In the genomic region with DNA sequence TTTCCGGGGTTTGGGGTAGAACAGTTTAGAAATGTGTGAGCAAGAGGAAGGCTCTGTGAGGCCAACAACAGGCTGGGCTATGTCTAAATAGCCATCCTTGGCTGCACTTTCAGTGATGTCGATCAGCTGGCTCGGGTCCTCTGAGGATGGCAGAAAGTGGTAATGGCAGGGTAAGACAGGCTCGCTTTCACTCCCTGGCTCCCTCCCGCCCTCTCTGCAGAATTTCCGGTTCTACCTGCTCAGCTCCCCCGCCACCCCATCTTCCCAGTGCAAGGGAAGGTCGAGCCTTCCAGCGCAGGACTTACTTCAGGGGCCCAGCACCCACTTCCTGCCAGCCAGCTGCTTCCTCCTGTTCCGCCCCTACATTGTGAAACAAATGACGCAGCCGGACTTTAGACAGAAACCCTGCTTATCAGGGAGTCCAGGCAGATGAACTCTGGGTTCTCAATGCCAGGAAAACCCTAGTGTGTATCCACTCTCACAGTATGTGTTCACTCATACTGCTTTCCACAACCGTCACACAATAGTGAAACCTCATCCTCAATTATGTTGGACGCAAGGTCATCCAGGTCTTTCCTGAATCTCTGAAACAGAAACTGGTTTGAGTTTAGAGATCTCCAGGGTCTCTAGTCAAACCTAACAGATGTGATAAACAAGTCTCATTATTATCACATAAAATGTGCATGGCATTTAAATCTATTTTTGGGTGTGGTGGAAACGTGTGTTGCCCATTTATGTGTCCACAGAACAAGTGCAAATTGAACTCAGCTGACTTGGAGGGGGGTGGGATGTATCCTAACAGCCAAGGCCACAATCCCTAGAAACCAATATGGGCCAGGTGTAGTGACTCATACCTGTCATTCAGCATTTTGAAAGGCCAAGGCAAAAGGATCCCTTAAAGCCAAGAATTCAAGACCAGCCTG, we compare ENCODE assay signal across 8 cellular contexts. TPM values are rescaled to one million over a fixed set of nuclear protein-coding genes. Genes with fewer than 3 reads are reported as not detected.
A peak's percentile ranks its signal among the peaks of the same experiment; 100 is the strongest.
DNase-seq lines count a peak whose midpoint lies in the region; TF ChIP-seq lines count a peak whose summit lies in the region.

No MANE protein-coding gene starts in this region.

- no peak overlapping the region for H2BK20ac ChIP-seq in H9 (ENCODE audit: low read depth, low read length, poor library complexity, severe bottlenecking)

- peak overlapping the region; percentile 22 to 54; a peak in 4 of 5 replicates for H3K4me3 Mint-ChIP-seq in H9

- H3K9me3 ChIP-seq in H9 (ENCODE audit: control insufficient read depth, low read depth, low read length) (no peaks in the 10 kb centered on the region), MG63 (no peaks in the 10 kb centered on the region)
- H3K9me3 ChIP-seq in effector memory CD4-positive, alpha-beta T cell (ENCODE audit: control insufficient read depth, low read length) = no peaks in the 10 kb centered on the region

- peaks cover 5 to 28% (median 26%) of the 10 kb centered on the region in 3 experiments; a peak in 6 of 7 replicates for H3K36me3 Mint-ChIP-seq in H9 (ENCODE audit: insufficient read depth in 1 of 3, low read depth in 3 of 3)

- peak overlapping the region; percentile 56 for H4K5ac ChIP-seq in H9 (ENCODE audit: insufficient read length, low read depth, low read length)

- no CpG with 5 or more reads among the region's 15 CpGs for WGBS in H9 (ENCODE audit: extremely low coverage, insufficient read length, low lambda C conversion rate)

- no peak overlapping the region for H2BK120ac ChIP-seq in H9 (ENCODE audit: low read depth, low read length, poor library complexity, severe bottlenecking)

- peaks cover 2% of the 10 kb centered on the region for H3K23me2 ChIP-seq in H9 (ENCODE audit: insufficient read length, low read depth, low read length, poor library complexity, severe bottlenecking)

- H4K20me1 ChIP-seq in H9 (ENCODE audit: control insufficient read depth, insufficient read depth, insufficient read length) = no peaks in the 10 kb centered on the region

- H3K9ac ChIP-seq in H9 (ENCODE audit: extremely low read depth, insufficient read length, low read length) = peak overlapping the region; percentile 37

- H3K27me3 Mint-ChIP-seq in H9 (ENCODE audit: low read depth) = no peaks in the 10 kb centered on the region

- no peak overlapping the region for H3K23ac ChIP-seq in H9 (ENCODE audit: insufficient read length, low read depth, low read length)

- H2BK15ac ChIP-seq in H9 (ENCODE audit: low read depth, low read length) = no peak overlapping the region

- no peaks in the 10 kb centered on the region for H3K27me3 ChIP-seq in GM06990 (replicated peaks; ENCODE audit: control insufficient read depth, insufficient read depth, low read length)
- H3K27me3 ChIP-seq in H9 (ENCODE audit: insufficient read depth, low read length) = no peaks in the 10 kb centered on the region
- H3K27me3 ChIP-seq in MG63 = no peaks in the 10 kb centered on the region
- H3K27me3 ChIP-seq in effector memory CD4-positive, alpha-beta T cell (replicated peaks; ENCODE audit: control insufficient read depth, insufficient read depth, low read length, poor library complexity, severe bottlenecking) = no peaks in the 10 kb centered on the region

- H3K27ac ChIP-seq in H9 (ENCODE audit: insufficient read length, low read depth, low read length) = peak overlapping the region; percentile 95
- peak overlapping the region; percentile 54 for H3K27ac ChIP-seq in effector memory CD4-positive, alpha-beta T cell (ENCODE audit: insufficient read depth, low read length, poor library complexity, severe bottlenecking)

- H3K9me3 Mint-ChIP-seq in H9 = no peaks in the 10 kb centered on the region

- peak overlapping the region; percentile 23 for H2AK5ac ChIP-seq in H9 (ENCODE audit: insufficient read length, low read length)

- no peak overlapping the region; the same call in 1 of the 2 replicates for H3K14ac ChIP-seq in H9 (ENCODE audit: insufficient read depth, low read length)

- H3K18ac ChIP-seq in H9 (ENCODE audit: insufficient read length, low read depth, low read length) = peak overlapping the region; percentile 57

- peak overlapping the region; percentile 72 to 95 (median 76); a peak in 5 of 7 replicates for H3K27ac Mint-ChIP-seq in H9

- no peak overlapping the region for H2AFZ ChIP-seq in H9 (ENCODE audit: low read length)

- H3K36me3 ChIP-seq in GM06990 (ENCODE audit: control insufficient read depth, insufficient read depth, low read length) (no peaks in the 10 kb centered on the region), MG63 (no peaks in the 10 kb centered on the region)
- H3K36me3 ChIP-seq in effector memory CD4-positive, alpha-beta T cell (ENCODE audit: control insufficient read depth, insufficient read depth, low read length) = no peaks in the 10 kb centered on the region

- H3K56ac ChIP-seq in H9 (ENCODE audit: insufficient read length, low read depth, low read length) = no peak overlapping the region

- peak; percentile 81 for DNase-seq in GM06990 (ENCODE audit: extremely low read depth, insufficient read length)
- DNase-seq in H9 = peak; percentile 83
- DNase-seq in MG63 = peak; percentile 20
- DNase-seq in activated CD4-positive, alpha-beta T cell treated with anti-CD3 and anti-CD28 coated beads, Interleukin-2, amount 50 U/mL, for 1 hour = peak; percentile 47
- peak; percentile 27 to 47 (median 36) for DNase-seq in effector memory CD4-positive, alpha-beta T cell
- DNase-seq in midbrain (lab: John Stamatoyannopoulos, UW) = peak; percentile 17
- DNase-seq in stimulated activated CD8-positive, alpha-beta memory T cell treated with anti-CD3 and anti-CD28 coated beads, Interleukin-7, amount 100 ng/mL, for 1 hour (ENCODE audit: low read depth in 2 of 2) = peak; percentile 35 to 41
- no peak for DNase-seq in NCI-H146 treated with DMSO at 0.1 percent for 48 hours (lab: John Stamatoyannopoulos, UW; ENCODE audit: unreplicated experiment)

- H2BK5ac ChIP-seq in H9 (ENCODE audit: insufficient read length, low read length) = no peak overlapping the region

- H3K4me2 ChIP-seq in H9 (ENCODE audit: insufficient read depth, insufficient read length, low read length) = peak overlapping the region; percentile 79

- H3K4me1 Mint-ChIP-seq in H9 = peaks cover 41 to 49% of the 10 kb centered on the region in 2 experiments

- peaks cover 23% of the 10 kb centered on the region for H3K4me1 ChIP-seq in H9 (ENCODE audit: insufficient read depth, low read length)
- peaks cover 21% of the 10 kb centered on the region for H3K4me1 ChIP-seq in effector memory CD4-positive, alpha-beta T cell (ENCODE audit: control insufficient read depth, insufficient read depth, low read length, poor library complexity, severe bottlenecking)

- H3K4me3 ChIP-seq in GM06990 (replicated peaks; ENCODE audit: low read depth, low read length) = peak overlapping the region; percentile 49
- no peak overlapping the region for H3K4me3 ChIP-seq in MG63
- H3K4me3 ChIP-seq in effector memory CD4-positive, alpha-beta T cell (ENCODE audit: insufficient read depth, low read depth, low read length, poor library complexity, severe bottlenecking) = peak overlapping the region; percentile 24

- peak overlapping the region; percentile 35 for H2BK12ac ChIP-seq in H9 (ENCODE audit: insufficient read length, low read depth, low read length)

- H3K4ac ChIP-seq in H9 (ENCODE audit: low read depth, low read length) = no peak overlapping the region

- H4K91ac ChIP-seq in H9 (ENCODE audit: insufficient read length, low read depth, low read length) = no peak overlapping the region

- peaks cover 47% of the 10 kb centered on the region for H3K79me2 ChIP-seq in H9 (ENCODE audit: insufficient read depth, low read length)

- TF ChIP-seq CTCF in GM06990 (IDR thresholded peaks at IDR 0.05; ENCODE audit: insufficient read depth, low read length, poor library complexity, severe bottlenecking) (no peak), H9 (conservative IDR thresholded peaks at IDR 0.05) (no peak)

- H3K79me1 ChIP-seq in H9 (ENCODE audit: insufficient read depth, low read depth, low read length, poor library complexity, severe bottlenecking) = peaks cover 11% of the 10 kb centered on the region

- H3T11ph ChIP-seq in H9 (ENCODE audit: low read length) = no peak overlapping the region

- H4K8ac ChIP-seq in H9 (replicated peaks; ENCODE audit: insufficient read length, low read depth, low read length) = no peak overlapping the region

RNA-seq across cellular contexts. Expression of gene F11R, which starts 7.1 kb away (rescaled TPM):
- 159 and 174 TPM in 2 replicates for total RNA-seq in H9 (2021)
- 0.22 and 1.7 TPM in 2 replicates for total RNA-seq in MG63 (2014; rRNA removed; shearing (Covaris generic); ENCODE audit: low replicate concordance)

RNA-seq across cellular contexts. Expression of gene TSTD1, which starts 24.9 kb away (rescaled TPM):
- total RNA-seq in H9 (2021) = 73.7 and 77.0 TPM in 2 replicates
- not detected in 2 replicates for total RNA-seq in MG63 (2014; rRNA removed; shearing (Covaris generic); ENCODE audit: low replicate concordance)

RNA-seq across cellular contexts. Expression of gene USF1, which starts 31.9 kb away (rescaled TPM):
- total RNA-seq in H9 (2021) = 58.6 and 59.2 TPM in 2 replicates
- 102 and 103 TPM in 2 replicates for total RNA-seq in MG63 (2014; rRNA removed; shearing (Covaris generic); ENCODE audit: low replicate concordance)

RNA-seq across cellular contexts. Expression of gene ARHGAP30, which starts 55.8 kb away (rescaled TPM):
- total RNA-seq in H9 (2021) = 0.13 TPM in 2 replicates
- not detected in 2 replicates for total RNA-seq in MG63 (2014; rRNA removed; shearing (Covaris generic); ENCODE audit: low replicate concordance)

RNA-seq across cellular contexts. Expression of gene ITLN2, which starts 59.2 kb away (rescaled TPM):
- total RNA-seq in H9 (2021) = 2.4 and 2.9 TPM in 2 replicates
- total RNA-seq in MG63 (2014; rRNA removed; shearing (Covaris generic); ENCODE audit: low replicate concordance) = not detected in 2 replicates

Comparison
In these comparisons a context has a peak if more than half of its experiments do, and no peak if none do; other contexts are left out.
1. RNA of gene F11R, which starts 7.1 kb away (total RNA-seq): 159 to 174 TPM in H9; 0.22 to 1.7 TPM in MG63; every median in the first group is over 10 times any median in the second.
2. RNA of gene TSTD1, which starts 24.9 kb away (total RNA-seq): 73.7 to 77.0 TPM in H9; not detected in MG63; every median in the first group is over 10 times any median in the second.